In the genomic region with DNA sequence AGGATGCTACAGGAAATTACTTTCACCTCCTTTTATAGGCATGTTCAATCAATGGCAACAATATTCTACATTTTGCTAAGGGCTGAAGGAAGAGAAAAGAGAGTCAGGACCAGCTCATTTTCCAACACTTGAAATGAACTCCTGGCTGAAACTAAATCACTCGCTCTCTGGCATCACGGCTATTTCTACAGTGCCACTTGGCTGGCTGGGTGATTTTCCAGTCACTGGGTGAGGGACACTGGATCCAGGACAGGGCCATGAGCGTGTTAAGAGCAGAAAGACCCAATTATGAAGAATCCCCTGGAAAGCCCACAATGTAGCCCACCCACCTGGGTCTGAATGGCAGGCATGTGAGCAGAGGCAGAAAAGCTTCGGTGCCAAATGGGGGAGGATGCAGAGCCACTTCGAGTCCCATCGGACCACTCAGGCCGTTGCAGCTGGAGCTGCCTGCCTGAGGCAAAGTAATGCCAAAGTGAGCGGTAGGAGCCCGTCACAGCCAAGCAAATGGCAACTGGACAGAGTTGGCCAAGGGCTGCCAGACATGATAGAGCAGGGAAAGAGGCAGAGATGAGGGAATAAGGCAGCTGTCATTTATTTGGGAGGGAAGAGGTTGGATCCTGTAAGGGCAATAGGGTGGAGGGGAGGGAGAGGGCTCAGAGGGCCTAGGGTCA, we compare ENCODE assay signal across 16 cellular contexts.
"Had no signal": no experiment of that assay in that cellular context is flagged by ENCODE, and none has a peak within 500 bp of the region (broad histone marks: within the 10 kb centered on the region; RNA-seq: fewer than 3 reads in every experiment).

No MANE protein-coding gene starts in this region.

- H3K27me3 Mint-ChIP-seq: activated CD4-positive, alpha-beta T cell treated with anti-CD3 and anti-CD28 coated beads, Interleukin-2, amount 10 ng/mL, durations not matched to agents 7 days and 5 days; activated T-helper 17 cell treated with anti-CD3 and anti-CD28 coated beads, Interleukin-2, amount 50 U/mL, for 72 hours; naive B cell; stimulated activated naive CD8-positive, alpha-beta T cell treated with anti-CD3 and anti-CD28 coated beads, Interleukin-15, amount 100 ng/mL, for 72 hours had no signal

- H3K27ac Mint-ChIP-seq: activated CD4-positive, alpha-beta T cell treated with anti-CD3 and anti-CD28 coated beads, Interleukin-2, amount 10 ng/mL, durations not matched to agents 7 days and 5 days; activated naive CD4-positive, alpha-beta T cell treated with anti-CD3 and anti-CD28 coated beads for 36 hours; activated T-helper 17 cell treated with anti-CD3 and anti-CD28 coated beads, Interleukin-2, amount 50 U/mL, for 72 hours; mesothelial cell of epicardium; progenitor cell of endocrine pancreas; stimulated activated naive CD8-positive, alpha-beta T cell treated with anti-CD3 and anti-CD28 coated beads, Interleukin-15, amount 100 ng/mL, for 72 hours had no signal

- H3K4me3 Mint-ChIP-seq: activated CD4-positive, alpha-beta T cell treated with anti-CD3 and anti-CD28 coated beads, Interleukin-2, amount 10 ng/mL, durations not matched to agents 7 days and 5 days; activated naive CD4-positive, alpha-beta T cell treated with anti-CD3 and anti-CD28 coated beads for 36 hours; activated T-helper 17 cell treated with anti-CD3 and anti-CD28 coated beads, Interleukin-2, amount 50 U/mL, for 72 hours; mesothelial cell of epicardium; naive B cell; stimulated activated naive CD8-positive, alpha-beta T cell treated with anti-CD3 and anti-CD28 coated beads, Interleukin-15, amount 100 ng/mL, for 72 hours had no signal

- H3K4me1 ChIP-seq: esophagus squamous epithelium, heart right ventricle had no signal

- H3K9me3 ChIP-seq: thoracic aorta had no signal

- H3K4me3 ChIP-seq: esophagus squamous epithelium, heart right ventricle, thoracic aorta had no signal

- ATAC-seq: activated T-helper 17 cell treated with anti-CD3 and anti-CD28 coated beads, Interleukin-2, amount 50 U/mL, for 72 hours; stimulated activated naive CD8-positive, alpha-beta T cell treated with anti-CD3 and anti-CD28 coated beads, Interleukin-15, amount 100 ng/mL, for 72 hours had no signal

- H3K27me3 ChIP-seq: brain microvascular endothelial cell, esophagus squamous epithelium, heart right ventricle had no signal

- H3K27ac ChIP-seq: brain microvascular endothelial cell, esophagus squamous epithelium, heart right ventricle, thoracic aorta had no signal

- H3K36me3 ChIP-seq: brain microvascular endothelial cell, esophagus squamous epithelium, heart right ventricle, thoracic aorta had no signal

- DNase-seq: activated CD4-positive, alpha-beta T cell treated with anti-CD3 and anti-CD28 coated beads, Interleukin-2, amount 10 ng/mL, durations not matched to agents 7 days and 5 days; activated CD4-positive, CD25-positive, alpha-beta regulatory T cell; activated naive CD4-positive, alpha-beta T cell treated with anti-CD3 and anti-CD28 coated beads for 36 hours; activated T-cell treated with anti-CD3 and anti-CD28 coated beads for 4 hours; amniotic stem cell; brain microvascular endothelial cell; esophagus squamous epithelium; foreskin fibroblast; naive B cell; stimulated activated CD4-positive, alpha-beta T cell treated with anti-CD3 and anti-CD28 coated beads, Interleukin-4, amount 100 ng/mL, for 1 hour; stimulated activated naive CD8-positive, alpha-beta T cell treated with anti-CD3 and anti-CD28 coated beads, Interleukin-15, amount 100 ng/mL, for 72 hours had no signal

- H3K4me1 Mint-ChIP-seq: activated CD4-positive, alpha-beta T cell treated with anti-CD3 and anti-CD28 coated beads, Interleukin-2, amount 10 ng/mL, durations not matched to agents 7 days and 5 days; mesothelial cell of epicardium; stimulated activated naive CD8-positive, alpha-beta T cell treated with anti-CD3 and anti-CD28 coated beads, Interleukin-15, amount 100 ng/mL, for 72 hours had no signal
